Comparison of ENCODE assay signal across 8 cellular contexts in genomic region chr5:135376961-135377621, GRCh38. TPM values are rescaled to one million over a fixed set of nuclear protein-coding genes. Genes with fewer than 3 reads are reported as not detected.
A peak's percentile ranks its signal among the peaks of the same experiment; 100 is the strongest.
DNase-seq lines count a peak whose midpoint lies in the region; ATAC-seq and TF ChIP-seq lines count a peak whose summit lies in the region.

No MANE protein-coding gene starts in this region.

- no peak overlapping the region for H3K27ac ChIP-seq in CD8-positive, alpha-beta T cell (ENCODE audit: low read depth, low read length)
- no peak overlapping the region for H3K27ac ChIP-seq in IMR-90 (ENCODE audit: insufficient read depth, low read length)
- no peak overlapping the region for H3K27ac ChIP-seq in endodermal cell (ENCODE audit: low read depth, low read length)
- no peak overlapping the region for H3K27ac ChIP-seq in aorta (ENCODE audit: low read depth in 1 of 2, low read length in 2 of 2)
- H3K27ac ChIP-seq in SJCRH30, result no peak overlapping the region

- ATAC-seq in CD8-positive, alpha-beta T cell, result no peak
- ATAC-seq in GM21423 (IDR thresholded peaks at IDR 0.05; ENCODE audit: unreplicated experiment) (peak; percentile 74), IMR-90 (ENCODE audit: low read depth) (no peak; the same call in 1 of the 2 replicates), aorta (ENCODE audit: low FRiP score) (no peak)

- H3K36me3 ChIP-seq in CD8-positive, alpha-beta T cell (ENCODE audit: insufficient read depth, low read length), result peaks cover 17% of the 10 kb centered on the region
- H3K36me3 ChIP-seq in IMR-90 (ENCODE audit: control insufficient read depth, insufficient read depth, low read length), result peaks cover 37% of the 10 kb centered on the region
- peaks cover 97% of the 10 kb centered on the region for H3K36me3 ChIP-seq in endodermal cell (ENCODE audit: control insufficient read depth, insufficient read depth, low read length)
- H3K36me3 ChIP-seq in aorta (ENCODE audit: control insufficient read depth in 1 of 2, insufficient read depth in 2 of 2, low read length in 1 of 2), result no peaks in the 10 kb centered on the region
- peaks cover 84% of the 10 kb centered on the region for H3K36me3 ChIP-seq in SJCRH30

- H2AK9ac ChIP-seq in IMR-90 (replicated peaks; ENCODE audit: low read depth, low read length, poor library complexity), result no peak overlapping the region

- H3K9me3 Mint-ChIP-seq in CD8-positive, alpha-beta T cell, result no peaks in the 10 kb centered on the region
- no peaks in the 10 kb centered on the region for H3K9me3 Mint-ChIP-seq in endodermal cell

- intact Hi-C loops in CD8-positive, alpha-beta T cell (cut with DNase I, micrococcal nuclease), result no loop called here
- intact Hi-C loops in IMR-90 (cut with micrococcal nuclease), result no loop called here
- intact Hi-C loops in aorta (cut with DNase I), result no loop called here

- peaks cover 52% of the 10 kb centered on the region for H3K9me1 ChIP-seq in IMR-90 (ENCODE audit: insufficient read depth, low read length)

- H4K8ac ChIP-seq in IMR-90 (ENCODE audit: low read depth in 2 of 2, low read length in 2 of 2), result no peak overlapping the region

- H2AK5ac ChIP-seq in IMR-90 (ENCODE audit: low read depth, low read length), result no peak overlapping the region; the same call in 1 of the 2 replicates

- no TSS peak for BruUV-seq in IMR-90 (replicated peaks; lab: Mats Ljungman, UMichigan)

- H2BK20ac ChIP-seq in IMR-90 (ENCODE audit: low read depth, low read length), result no peak overlapping the region; the same call in 1 of the 2 replicates

- H3K4me1 Mint-ChIP-seq in CD8-positive, alpha-beta T cell (ENCODE audit: low read depth), result peaks cover 59% of the 10 kb centered on the region
- peaks cover 23% of the 10 kb centered on the region for H3K4me1 Mint-ChIP-seq in endodermal cell

- no peak overlapping the region for H3K4me3 ChIP-seq in CD8-positive, alpha-beta T cell (ENCODE audit: low read depth, low read length)
- H3K4me3 ChIP-seq in IMR-90 (ENCODE audit: insufficient read depth, low read depth, low read length) (no peak overlapping the region), endodermal cell (ENCODE audit: low read length) (no peak overlapping the region), aorta (ENCODE audit: low read length in 2 of 2) (no peak overlapping the region), SJCRH30 (no peak overlapping the region)

- H4K91ac ChIP-seq in IMR-90 (ENCODE audit: insufficient read depth, low read depth, low read length), result no peak overlapping the region

- dilution Hi-C loops in IMR-90 (cut with HindIII; ENCODE audit: low sequenced_read_pairs, unreplicated experiment), result no loop called here

- no peak overlapping the region for H4K5ac ChIP-seq in IMR-90 (ENCODE audit: low read depth, low read length)

- H3K9ac ChIP-seq in IMR-90 (ENCODE audit: low read depth, low read length) (no peak overlapping the region), endodermal cell (ENCODE audit: extremely low read depth, low read length, poor library complexity, severe bottlenecking) (no peak overlapping the region)

- no peak overlapping the region for H2AFZ ChIP-seq in IMR-90 (replicated peaks; ENCODE audit: low read length, poor library complexity)

- CTCF ChIA-PET in CD8-positive, alpha-beta T cell (lab: Charles Lee), result no interaction called here
- CTCF ChIA-PET in IMR-90 (lab: Yijun Ruan, JAX), result no interaction called here

- in situ Hi-C loops in IMR-90 (cut with MboI; ENCODE audit: low sequenced_read_pairs), result no loop called here

- H3K4me1 ChIP-seq in CD8-positive, alpha-beta T cell (ENCODE audit: insufficient read depth, low read length), result peaks cover 5% of the 10 kb centered on the region
- H3K4me1 ChIP-seq in IMR-90 (ENCODE audit: control insufficient read depth, insufficient read depth, low read length) (peaks cover 49% of the 10 kb centered on the region), endodermal cell (ENCODE audit: control insufficient read depth, insufficient read depth, low read length) (peaks cover 9% of the 10 kb centered on the region), aorta (ENCODE audit: control insufficient read depth in 1 of 2, insufficient read depth in 2 of 2, low read length in 2 of 2) (peaks cover 0 to 3% of the 10 kb centered on the region in 2 donors), SJCRH30 (peaks cover 6% of the 10 kb centered on the region)

- H2BK5ac ChIP-seq in IMR-90 (ENCODE audit: low read depth, low read length, poor library complexity, severe bottlenecking), result no peak overlapping the region

- 100% methylated on average over 3 of the region's 13 CpGs; no CpG with 5 or more reads in 1 of the 2 experiments for WGBS in IMR-90 (ENCODE audit: extremely low coverage in 2 of 2, insufficient read length in 1 of 2), 2 experiments
- WGBS in endodermal cell (ENCODE audit: insufficient coverage in 1 of 2, insufficient read length in 1 of 2), 2 experiments, result 93 to 97% methylated on average over 9 to 13 of the region's 13 CpGs
- 83 to 85% methylated on average over 13 of the region's 13 CpGs for WGBS in aorta, 2 donors

- peak overlapping the region; percentile 56; the same call in 1 of the 2 replicates for H3K4ac ChIP-seq in IMR-90 (ENCODE audit: low read depth, low read length)

- no peak overlapping the region for H3K23ac ChIP-seq in IMR-90 (ENCODE audit: low read depth, low read length)

- DNase-seq in CD8-positive, alpha-beta T cell, result no peak
- no peak for DNase-seq in IMR-90
- DNase-seq in endodermal cell, result peak; percentile 34
- no peak for DNase-seq in aorta
- no peak for DNase-seq in SJCRH30
- no peak for DNase-seq in AML-193 (lab: John Stamatoyannopoulos, UW)
- no peak for DNase-seq in OCI-M2 (lab: John Stamatoyannopoulos, UW; ENCODE audit: unreplicated experiment)

- H3K14ac ChIP-seq in IMR-90 (replicated peaks; ENCODE audit: low read depth, low read length), result peak overlapping the region; percentile 7; the same call in 1 of the 2 replicates

- TF ChIP-seq RAD21 in IMR-90 (IDR thresholded peaks at IDR 0.05; ENCODE audit: low read length), result no peak

- H3K27me3 ChIP-seq in CD8-positive, alpha-beta T cell (ENCODE audit: insufficient read depth, low read length), result no peaks in the 10 kb centered on the region
- H3K27me3 ChIP-seq in IMR-90 (ENCODE audit: control insufficient read depth, insufficient read depth, low read length), result no peaks in the 10 kb centered on the region
- no peaks in the 10 kb centered on the region for H3K27me3 ChIP-seq in endodermal cell (ENCODE audit: control insufficient read depth, insufficient read depth, low read length, poor library complexity, severe bottlenecking)
- H3K27me3 ChIP-seq in aorta (ENCODE audit: control insufficient read depth in 1 of 2, insufficient read depth in 2 of 2, low read length in 1 of 2), result no peaks in the 10 kb centered on the region
- H3K27me3 ChIP-seq in SJCRH30, result no peaks in the 10 kb centered on the region

- no peak overlapping the region; the same call in 1 of the 2 replicates for H3K4me2 ChIP-seq in IMR-90 (ENCODE audit: low read depth, low read length)

- TF ChIP-seq CTCF in CD8-positive, alpha-beta T cell (IDR thresholded peaks at IDR 0.05), result no peak
- no peak for TF ChIP-seq CTCF in IMR-90 (conservative IDR thresholded peaks at IDR 0.05; ENCODE audit: low read depth, low read length)
- no peak for TF ChIP-seq CTCF in endodermal cell (conservative IDR thresholded peaks at IDR 0.05)

- peak overlapping the region; percentile 17; the same call in 1 of the 2 replicates for H2BK120ac ChIP-seq in IMR-90 (ENCODE audit: low read depth, low read length)

- H3K4me3 Mint-ChIP-seq in CD8-positive, alpha-beta T cell, result no peak overlapping the region
- no peak overlapping the region for H3K4me3 Mint-ChIP-seq in endodermal cell

- no peaks in the 10 kb centered on the region for H3K27me3 Mint-ChIP-seq in CD8-positive, alpha-beta T cell (ENCODE audit: low read depth)
- no peaks in the 10 kb centered on the region for H3K27me3 Mint-ChIP-seq in endodermal cell (ENCODE audit: insufficient read depth)

- no peak overlapping the region for H3K56ac ChIP-seq in IMR-90 (ENCODE audit: extremely low read depth, insufficient read depth, low read length)

- peaks cover 49% of the 10 kb centered on the region for H4K20me1 ChIP-seq in IMR-90 (ENCODE audit: insufficient read depth, low read length)

- POLR2A ChIA-PET in CD8-positive, alpha-beta T cell (lab: Charles Lee), result no interaction called here
- POLR2A ChIA-PET in IMR-90 (lab: Charles Lee; ENCODE audit: unreplicated experiment), result no interaction called here

- TF ChIP-seq POLR2A in IMR-90 (IDR thresholded peaks at IDR 0.05; ENCODE audit: low read depth, low read length), result no peak

- H3K36me3 Mint-ChIP-seq in CD8-positive, alpha-beta T cell, result peaks cover 87% of the 10 kb centered on the region
- H3K36me3 Mint-ChIP-seq in endodermal cell (ENCODE audit: low read depth), result peaks cover 86% of the 10 kb centered on the region

- peaks cover 61 to 92% of the 10 kb centered on the region in 2 experiments for H3K79me1 ChIP-seq in IMR-90 (ENCODE audit: low read depth in 1 of 2, low read length in 2 of 2)

- H3K9me3 ChIP-seq in CD8-positive, alpha-beta T cell (ENCODE audit: low read length), result no peaks in the 10 kb centered on the region
- H3K9me3 ChIP-seq in IMR-90 (ENCODE audit: control insufficient read depth, insufficient read depth, low read length) (no peaks in the 10 kb centered on the region), endodermal cell (ENCODE audit: control insufficient read depth, low read length) (no peaks in the 10 kb centered on the region), aorta (ENCODE audit: control insufficient read depth, low read length) (no peaks in the 10 kb centered on the region), SJCRH30 (replicated peaks) (no peaks in the 10 kb centered on the region)

- peak overlapping the region; percentile 71 for H3K27ac Mint-ChIP-seq in CD8-positive, alpha-beta T cell
- H3K27ac Mint-ChIP-seq in endodermal cell, result peak overlapping the region; percentile 85

- H2BK15ac ChIP-seq in IMR-90 (ENCODE audit: low read depth, low read length), result no peak overlapping the region

- H3K18ac ChIP-seq in IMR-90 (ENCODE audit: low read depth, low read length), result 0 out of 2 replicates have a peak overlapping the region, but pooled peaks have one; percentile 37

TF ChIP-seq in IMR-90, 13 proteins besides CTCF, POLR2A, EP300 and RAD21:
- TF ChIP-seq RCOR1 (IDR thresholded peaks at IDR 0.05; ENCODE audit: insufficient replicate concordance, low read length) (no peak), MAFK (IDR thresholded peaks at IDR 0.05; ENCODE audit: low read depth, low read length) (no peak), CEBPB (IDR thresholded peaks at IDR 0.05; ENCODE audit: low read depth, low read length) (no peak)

RNA-seq across cellular contexts. Expression of gene MACROH2A1, which starts 21.9 kb away (rescaled TPM):
- total RNA-seq in CD8-positive, alpha-beta T cell, result 10 to 100 TPM; 89.2 to 91.9 TPM
- total RNA-seq in IMR-90 (2012; rRNA removed) (126 and 141 TPM in 2 replicates), endodermal cell (100 to 1,000 TPM; 256 to 288 TPM), aorta (100 to 1,000 TPM in 1 of 2 donors, 10 to 100 TPM in 1; 99.0 to 113 TPM)
- polyA plus RNA-seq in IMR-90 (2012; rRNA removed) (122 and 132 TPM in 2 replicates), aorta (100 to 1,000 TPM in 1 of 2 donors, 10 to 100 TPM in 1; 79.6 to 113 TPM)
- polyA plus RNA-seq in IMR-90 (2012; cell fraction: cytosol; rRNA removed), result 111 and 126 TPM in 2 replicates
- 211 and 389 TPM in 2 replicates for polyA plus RNA-seq in IMR-90 (2012; cell fraction: nucleus; rRNA removed; ENCODE audit: low replicate concordance)
- 253 TPM for polyA plus RNA-seq in endodermal cell (2013, experiment 1 of 2)
- 265 TPM for polyA plus RNA-seq in endodermal cell (2013, experiment 2 of 2)
- 243 and 248 TPM in 2 replicates for total RNA-seq in SJCRH30 (2014; rRNA removed; shearing (Covaris generic))
